Comparison of ENCODE assay signal across 27 cellular contexts in genomic region chr2:180146114-180146513, GRCh38.
"Had no signal": no experiment of that assay in that cellular context is flagged by ENCODE, and none has a peak within 500 bp of the region (broad histone marks: within the 10 kb centered on the region; RNA-seq: fewer than 3 reads in every experiment).

No MANE protein-coding gene starts in this region.

- H3K9me3 Mint-ChIP-seq: dendritic cell treated with granulocyte-macrophage colony-stimulating factor and Interleukin-4, amounts not matched to agents 40 ng/mL and 50 ng/mL, for 4 days; endodermal cell; memory B cell; natural killer cell; stimulated activated naive B cell treated with anti-CD40 and anti-IgM and Interleukin-4, amounts not matched to agents 10 μg/mL and 1 μg/mL and 100 μg/mL, for 72 hours; stimulated activated naive CD8-positive, alpha-beta T cell treated with anti-CD3 and anti-CD28 coated beads, Interleukin-15, Interleukin-2, amounts not matched to agents 100 ng/mL and 50 ng/mL, for 24 hours had no signal

- H3K27ac Mint-ChIP-seq: dendritic cell treated with granulocyte-macrophage colony-stimulating factor and Interleukin-4, amounts not matched to agents 40 ng/mL and 50 ng/mL, for 4 days; endodermal cell; memory B cell; natural killer cell; progenitor cell of endocrine pancreas; stimulated activated naive B cell treated with anti-CD40 and anti-IgM and Interleukin-4, amounts not matched to agents 10 μg/mL and 1 μg/mL and 100 μg/mL, for 72 hours; stimulated activated naive CD8-positive, alpha-beta T cell treated with anti-CD3 and anti-CD28 coated beads, Interleukin-15, Interleukin-2, amounts not matched to agents 100 ng/mL and 50 ng/mL, for 24 hours had no signal

- H3K36me3 Mint-ChIP-seq: memory B cell; natural killer cell; stimulated activated naive B cell treated with anti-CD40 and anti-IgM and Interleukin-4, amounts not matched to agents 10 μg/mL and 1 μg/mL and 100 μg/mL, for 72 hours had no signal

- H3K9me3 ChIP-seq: colonic mucosa, esophagus muscularis mucosa, heart right ventricle, neutrophil, pancreas, right lobe of liver, suprapubic skin, transverse colon, upper lobe of right lung, vagina had no signal

- FAIRE-seq: keratinocyte, pancreas, small intestine had no signal

- H3K4me1 Mint-ChIP-seq: memory B cell; natural killer cell; stimulated activated naive B cell treated with anti-CD40 and anti-IgM and Interleukin-4, amounts not matched to agents 10 μg/mL and 1 μg/mL and 100 μg/mL, for 72 hours had no signal

- H3K36me3 ChIP-seq: colonic mucosa, esophagus muscularis mucosa, heart right ventricle, neutrophil, pancreas, right lobe of liver, suprapubic skin, transverse colon, upper lobe of right lung, vagina had no signal

- H3K27ac ChIP-seq: colonic mucosa, esophagus muscularis mucosa, foreskin keratinocyte, heart right ventricle, neutrophil, pancreas, right lobe of liver, suprapubic skin, transverse colon, upper lobe of right lung, vagina had no signal

- H3K4me3 ChIP-seq: colonic mucosa, esophagus muscularis mucosa, heart right ventricle, lung, pancreas, right lobe of liver, suprapubic skin, transverse colon, upper lobe of right lung, vagina had no signal

- H3K4me3 Mint-ChIP-seq: dendritic cell treated with granulocyte-macrophage colony-stimulating factor and Interleukin-4, amounts not matched to agents 40 ng/mL and 50 ng/mL, for 4 days; endodermal cell; memory B cell; natural killer cell; stimulated activated naive B cell treated with anti-CD40 and anti-IgM and Interleukin-4, amounts not matched to agents 10 μg/mL and 1 μg/mL and 100 μg/mL, for 72 hours; stimulated activated naive CD8-positive, alpha-beta T cell treated with anti-CD3 and anti-CD28 coated beads, Interleukin-15, Interleukin-2, amounts not matched to agents 100 ng/mL and 50 ng/mL, for 24 hours had no signal

- H3K27me3 ChIP-seq: colonic mucosa, esophagus muscularis mucosa, foreskin keratinocyte, heart right ventricle, neutrophil, pancreas, right lobe of liver, suprapubic skin, transverse colon, upper lobe of right lung, vagina had no signal

- DNase-seq: colonic mucosa; effector CD8-positive, alpha-beta T cell; endodermal cell; foreskin keratinocyte; glutamatergic neuron; heart right ventricle; hippocampal formation; left ventricle myocardium superior; natural killer cell; pancreas; right lobe of liver; small intestine; stimulated activated CD4-positive, alpha-beta T cell treated with anti-CD3 and anti-CD28 coated beads, Interleukin-15, amount 100 ng/mL, for 24 hours; stimulated activated CD4-positive, alpha-beta T cell treated with anti-CD3 and anti-CD28 coated beads, Interleukin-2, amount 100 ng/mL, for 48 hours; stimulated activated naive B cell treated with anti-CD40 and anti-IgM and Interleukin-4, amounts not matched to agents 10 μg/mL and 1 μg/mL and 100 μg/mL, for 72 hours; transverse colon; upper lobe of right lung had no signal

- H3K27me3 Mint-ChIP-seq: dendritic cell treated with granulocyte-macrophage colony-stimulating factor and Interleukin-4, amounts not matched to agents 40 ng/mL and 50 ng/mL, for 4 days; memory B cell; progenitor cell of endocrine pancreas had no signal

- H3K4me1 ChIP-seq: colonic mucosa, esophagus muscularis mucosa, foreskin keratinocyte, heart right ventricle, pancreas, suprapubic skin, transverse colon, upper lobe of right lung, vagina had no signal

- ATAC-seq: foreskin keratinocyte; heart right ventricle; left ventricle myocardium superior; natural killer cell; pancreas; stimulated activated naive B cell treated with anti-CD40 and anti-IgM and Interleukin-4, amounts not matched to agents 10 μg/mL and 1 μg/mL and 100 μg/mL, for 72 hours; upper lobe of right lung had no signal
